Comparison of ENCODE assay signal across 8 cellular contexts in genomic region chr1:43366601-43367025, GRCh38. TPM values are rescaled to one million over a fixed set of nuclear protein-coding genes. Genes with fewer than 3 reads are reported as not detected.
A peak's percentile ranks its signal among the peaks of the same experiment; 100 is the strongest.
DNase-seq lines count a peak whose midpoint lies in the region; ATAC-seq, FAIRE-seq and TF ChIP-seq lines count a peak whose summit lies in the region.

No MANE protein-coding gene starts in this region.

- 15 to 17% methylated on average over 4 to 5 of the region's 5 CpGs for WGBS in pancreas, 2 donors

- in situ Hi-C loops in Panc1 (cut with HindIII; ENCODE audit: low pct_unique_long_range_greater_than_20kb, low sequenced_read_pairs): no loop called here
- in situ Hi-C loops in KBM-7 (cut with MboI; ENCODE audit: low pct_unique_long_range_greater_than_20kb, low sequenced_read_pairs): no loop called here

- DNase-seq in EH (ENCODE audit: low read depth): peak; percentile 56
- no peak for DNase-seq in Panc1 (ENCODE audit: low read depth, low spot score)
- no peak for DNase-seq in pancreas
- DNase-seq in posterior vena cava (ENCODE audit: low spot score): no peak
- no peak for DNase-seq in hepatic stellate cell (ENCODE audit: low spot score)
- no peak for DNase-seq in KBM-7
- DNase-seq in NCI-H2107 (lab: John Stamatoyannopoulos, UW): no peak

- peak overlapping the region; percentile 87 to 89 for H3K4me3 ChIP-seq in Panc1 (ENCODE audit: low read depth in 2 of 2, low read length in 2 of 2)
- H3K4me3 ChIP-seq in pancreas: peak overlapping the region; percentile 66 to 96 (median 84)

- FAIRE-seq in pancreas (lab: Jason Lieb, UNC): no peak

- CTCF ChIA-PET in Panc1 (lab: Charles Lee): interaction anchor here (0.6 kb wide), 1 partner anchor 9 kb away, joined by 4 read pairs; no protein-coding TSS in a partner anchor

- POLR2A ChIA-PET in Panc1 (lab: Charles Lee): no interaction called here

- no peaks in the 10 kb centered on the region for H3K27me3 ChIP-seq in Panc1 (ENCODE audit: control insufficient read depth, insufficient read depth, low read length)
- no peaks in the 10 kb centered on the region for H3K27me3 ChIP-seq in pancreas

- H3K36me3 ChIP-seq in Panc1 (ENCODE audit: control insufficient read depth, insufficient read depth, low read length) (peaks cover 5% of the 10 kb centered on the region), pancreas (peaks cover 0 to 26% (median 5%) of the 10 kb centered on the region in 3 donors)

- H3K27ac ChIP-seq in Panc1 (ENCODE audit: low read length) (peak overlapping the region; percentile 96), pancreas (peak overlapping the region in 3 of 4 donors; percentile 90 to 93 (median 91))

- intact Hi-C loops in Panc1 (cut with micrococcal nuclease; ENCODE audit: unreplicated experiment): no loop called here
- intact Hi-C loops in pancreas (cut with DNase I): loop anchor here in 2 of 3 donors (10.0 kb wide), 1 partner anchor 132 kb away; no protein-coding TSS in a partner anchor
- intact Hi-C loops in posterior vena cava (cut with DNase I): no loop called here

- no TSS peak for BruUV-seq in Panc1 (replicated peaks; lab: Mats Ljungman, UMichigan)

- no peak for ATAC-seq in Panc1
- peak; percentile 13 for ATAC-seq in esophagus mucosa
- ATAC-seq in pancreas: peak in 1 of 4 donors; percentile 0

- H3K4me1 ChIP-seq in Panc1 (ENCODE audit: control insufficient read depth, insufficient read depth, low read length) (peaks cover 26% of the 10 kb centered on the region), pancreas (peaks cover 14 to 18% (median 15%) of the 10 kb centered on the region in 3 donors)

- H3K9me3 ChIP-seq in Panc1 (ENCODE audit: control insufficient read depth, insufficient read depth, low read depth, low read length) (no peaks in the 10 kb centered on the region), pancreas (no peaks in the 10 kb centered on the region)

- TF ChIP-seq CTCF in Panc1 (IDR thresholded peaks at IDR 0.05) (no peak), pancreas (IDR thresholded peaks at IDR 0.05) (no peak)

RNA-seq across cellular contexts. Expression of gene ELOVL1, which starts 1.2 kb away (rescaled TPM):
- total RNA-seq in Panc1 (2021; ENCODE audit: unreplicated experiment) (105 TPM), esophagus mucosa (172 TPM), pancreas (10 to 100 TPM; 22.8 to 44.9 (median 29.5) TPM), posterior vena cava (10 to 100 TPM; 58.2 to 64.6 TPM)
- 115 TPM for polyA plus RNA-seq in Panc1 (2012; ENCODE audit: insufficient read length)
- 10 to 100 TPM; 32.2 to 43.5 TPM for polyA plus RNA-seq in pancreas

RNA-seq across cellular contexts. Expression of gene CDC20, which starts 7.8 kb away (rescaled TPM):
- 215 TPM for total RNA-seq in Panc1 (2021; ENCODE audit: unreplicated experiment)
- polyA plus RNA-seq in Panc1 (2012; ENCODE audit: insufficient read length): 105 TPM
- total RNA-seq in esophagus mucosa: 76.2 TPM
- total RNA-seq in pancreas: 1 to 10 TPM in 3 of 6 donors, under 1 TPM in 3; 0.12 to 1.8 (median 0.80) TPM
- under 1 TPM; 0.23 to 0.61 TPM for polyA plus RNA-seq in pancreas
- 1 to 10 TPM in 1 of 2 donors, under 1 TPM in 1; 0.95 to 1.0 TPM for total RNA-seq in posterior vena cava

RNA-seq across cellular contexts. Expression of gene MED8, which starts 23.0 kb away (rescaled TPM):
- total RNA-seq in Panc1 (2021; ENCODE audit: unreplicated experiment) (50.8 TPM), esophagus mucosa (46.0 TPM), pancreas (10 to 100 TPM; 13.5 to 22.6 (median 16.6) TPM), posterior vena cava (10 to 100 TPM; 27.0 to 30.5 TPM)
- polyA plus RNA-seq in Panc1 (2012; ENCODE audit: insufficient read length): 57.0 TPM
- 10 to 100 TPM; 15.3 to 24.8 TPM for polyA plus RNA-seq in pancreas

RNA-seq across cellular contexts. Expression of gene SZT2, which starts 23.1 kb away (rescaled TPM):
- 40.2 TPM for total RNA-seq in Panc1 (2021; ENCODE audit: unreplicated experiment)
- polyA plus RNA-seq in Panc1 (2012; ENCODE audit: insufficient read length): 17.8 TPM
- total RNA-seq in esophagus mucosa: 22.0 TPM
- total RNA-seq in pancreas: 10 to 100 TPM; 18.5 to 30.8 (median 23.4) TPM
- 10 to 100 TPM; 23.4 to 54.9 TPM for polyA plus RNA-seq in pancreas
- total RNA-seq in posterior vena cava: 10 to 100 TPM; 43.3 to 45.8 TPM

RNA-seq across cellular contexts. Expression of gene MPL, which starts 29.0 kb away (rescaled TPM):
- total RNA-seq in Panc1 (2021; ENCODE audit: unreplicated experiment) (not detected), esophagus mucosa (0.48 TPM), pancreas (under 1 TPM in 4 of 6 donors, not detected in 2; 0.12 to 0.43 (median 0.19) TPM), posterior vena cava (under 1 TPM in 1 of 2 donors, not detected in 1; 0.90 TPM)
- polyA plus RNA-seq in Panc1 (2012; ENCODE audit: insufficient read length): 0.30 TPM
- under 1 TPM; 0.08 to 0.09 TPM for polyA plus RNA-seq in pancreas

Comparison
In these comparisons a context has a peak if more than half of its experiments do, and no peak if none do; other contexts are left out.
1. RNA of gene CDC20, which starts 7.8 kb away (total RNA-seq): 215 TPM in Panc1 (single experiment) and 76.2 TPM in esophagus mucosa (single experiment); 0.12 to 1.8 TPM in pancreas and 0.95 to 1.0 TPM in posterior vena cava; every median in the first group is over 10 times any median in the second.
2. intact Hi-C loops: an anchor here in pancreas (10.0 kb wide); none called in Panc1 and posterior vena cava.